ENCODE assay signal across 8 cellular contexts in genomic region chr10:31031666-31032514, GRCh38.
DNase-seq lines count a peak whose midpoint lies in the region; ATAC-seq lines count a peak whose summit lies in the region.

Gene ZNF438, minus strand, starts transcription at chr10:31031865. Its CDS starts 154,831 bp downstream, at chr10:30877034.

- ATAC-seq in HG03439 (IDR thresholded peaks at IDR 0.05; ENCODE audit: unreplicated experiment), result peak; percentile 85

- peak within 1 kb of the TSS; percentile 85 for H3K9ac ChIP-seq in BLaER1

- no peaks in the 10 kb centered on the region for H4K20me1 ChIP-seq in BLaER1

- H3K27ac ChIP-seq in BLaER1 (peak within 1 kb of the TSS; percentile 94), cingulate gyrus (ENCODE audit: low read depth, low read length) (peak within 1 kb of the TSS; percentile 98)

- peak within 1 kb of the TSS; percentile 75 for H3K4me3 ChIP-seq in BLaER1

- no peaks in the 10 kb centered on the region for H3K36me3 ChIP-seq in BLaER1

- DNase-seq in GM19238 (ENCODE audit: insufficient read length, low spot score) (peak; percentile 88), NCI-H510A treated with DMSO at 0.1 percent for 48 hours (lab: John Stamatoyannopoulos, UW) (peak; percentile 68), left kidney (ENCODE audit: low read depth, low spot score) (peak; percentile 98)
- DNase-seq in activated CD4-positive, alpha-beta T cell treated with anti-CD3 and anti-CD28 coated beads for 4 hours, result peak; percentile 94 to 96
- DNase-seq in stimulated activated CD4-positive, alpha-beta T cell treated with anti-CD3 and anti-CD28 coated beads, Interleukin-1b, Interleukin-23, amount 100 ng/mL, for 48 hours, result peak; percentile 95

- H3K27me3 ChIP-seq in BLaER1, result no peaks in the 10 kb centered on the region

- no peaks in the 10 kb centered on the region for H3K9me3 ChIP-seq in BLaER1

- peak within 1 kb of the TSS; percentile 94 for H3K4me2 ChIP-seq in BLaER1

- peaks cover 12% of the 10 kb centered on the region; the same call in 1 of the 2 replicates for H3K4me1 ChIP-seq in BLaER1

Comparison
In these comparisons a context has a peak if more than half of its experiments do, and no peak if none do; other contexts are left out.
1. Peak in every context shown above with its lines: DNase-seq, ATAC-seq, H3K4me3 ChIP-seq and H3K27ac ChIP-seq.